ENCODE assay signal across 8 cellular contexts in genomic region chr13:110914293-110915056, GRCh38. TPM values are rescaled to one million over a fixed set of nuclear protein-coding genes. Genes with fewer than 3 reads are reported as not detected.
DNase-seq lines count a peak whose midpoint lies in the region; ATAC-seq and TF ChIP-seq lines count a peak whose summit lies in the region.

No MANE protein-coding gene starts in this region.

- TF ChIP-seq CTCF in BE2C (IDR thresholded peaks at IDR 0.05; ENCODE audit: low read depth, low read length) = no peak
- no peak for TF ChIP-seq CTCF in activated CD8-positive, alpha-beta T cell treated with anti-CD3 and anti-CD28 coated beads for 36 hours (IDR thresholded peaks at IDR 0.05)

- CTCF ChIA-PET in activated CD8-positive, alpha-beta T cell treated with anti-CD3 and anti-CD28 coated beads for 36 hours (lab: Charles Lee) = interaction anchor here (0.7 to 2.9 kb wide), 9 partner anchors 9 to 1106 kb away, joined by 3 to 19 read pairs (median 3); no protein-coding TSS in a partner anchor

- no peaks in the 10 kb centered on the region for H3K9me3 Mint-ChIP-seq in activated CD8-positive, alpha-beta T cell treated with anti-CD3 and anti-CD28 coated beads for 36 hours

- H3K27me3 Mint-ChIP-seq in activated CD8-positive, alpha-beta T cell treated with anti-CD3 and anti-CD28 coated beads for 36 hours = no peaks in the 10 kb centered on the region

- H3K4me3 ChIP-seq in BE2C (ENCODE audit: low read depth, low read length) = peak overlapping the region; percentile 97

- H3K4me3 Mint-ChIP-seq in activated CD8-positive, alpha-beta T cell treated with anti-CD3 and anti-CD28 coated beads for 36 hours = peak overlapping the region; percentile 90

- H3K4me1 Mint-ChIP-seq in activated CD8-positive, alpha-beta T cell treated with anti-CD3 and anti-CD28 coated beads for 36 hours (ENCODE audit: low read depth) = peaks cover 40% of the 10 kb centered on the region

- no peaks in the 10 kb centered on the region for H3K27me3 ChIP-seq in BE2C

- intact Hi-C loops in activated CD8-positive, alpha-beta T cell treated with anti-CD3 and anti-CD28 coated beads for 36 hours (cut with micrococcal nuclease) = loop anchor here (5.0 kb wide), 2 partner anchors 53 to 202 kb away; partner anchors contain the start of gene ING1

- ATAC-seq in GM18909 (IDR thresholded peaks at IDR 0.05; ENCODE audit: poor library complexity, unreplicated experiment) = peak; percentile 46
- peak; percentile 32 for ATAC-seq in HG03108 (IDR thresholded peaks at IDR 0.05; ENCODE audit: unreplicated experiment)
- peak; percentile 41 for ATAC-seq in activated CD8-positive, alpha-beta T cell treated with anti-CD3 and anti-CD28 coated beads for 36 hours

- DNase-seq in BE2C = peak; percentile 87
- peak; percentile 79 to 95 for DNase-seq in NCI-H526 (lab: John Stamatoyannopoulos, UW)
- DNase-seq in activated CD8-positive, alpha-beta T cell treated with anti-CD3 and anti-CD28 coated beads for 36 hours = peak; percentile 85
- DNase-seq in effector CD4-positive, alpha-beta T cell = peak; percentile 61
- DNase-seq in medulla oblongata (ENCODE audit: extremely low spot score) = peak; percentile 73
- DNase-seq in stimulated activated CD8-positive, alpha-beta memory T cell treated with anti-CD3 and anti-CD28 coated beads, Interleukin-12 subunit alpha, Interleukin-12 subunit beta, amount 100 ng/mL, for 1 hour (ENCODE audit: low read depth) = peak; percentile 62

- no peaks in the 10 kb centered on the region for H3K9me3 ChIP-seq in BE2C

- H3K4me1 ChIP-seq in BE2C = no peaks in the 10 kb centered on the region

- peaks cover 23% of the 10 kb centered on the region for H3K36me3 Mint-ChIP-seq in activated CD8-positive, alpha-beta T cell treated with anti-CD3 and anti-CD28 coated beads for 36 hours (ENCODE audit: low read depth)

- H3K36me3 ChIP-seq in BE2C = peaks cover 20% of the 10 kb centered on the region

- POLR2A ChIA-PET in activated CD8-positive, alpha-beta T cell treated with anti-CD3 and anti-CD28 coated beads for 36 hours (lab: Charles Lee) = interaction anchor here (0.7 to 3.1 kb wide), 10 partner anchors 9 to 365 kb away, joined by 3 to 21 read pairs (median 4); partner anchors contain the start of gene CARS2

- peak overlapping the region; percentile 94 for H3K27ac Mint-ChIP-seq in activated CD8-positive, alpha-beta T cell treated with anti-CD3 and anti-CD28 coated beads for 36 hours

RNA-seq across cellular contexts. Expression of gene ANKRD10, which starts 0.4 kb away (rescaled TPM):
- 118 TPM for polyA plus RNA-seq in BE2C (2012; ENCODE audit: insufficient read depth, insufficient read length, low read depth)
- total RNA-seq in activated CD8-positive, alpha-beta T cell treated with anti-CD3 and anti-CD28 coated beads for 36 hours = 10 to 100 TPM; 81.6 to 86.1 TPM

Comparison
In these comparisons a context has a peak if more than half of its experiments do, and no peak if none do; other contexts are left out.
1. Peak in every context shown above with its lines: DNase-seq, ATAC-seq and H3K4me3 ChIP-seq.